ENCODE assay signal across 10 cellular contexts in the genomic region with DNA sequence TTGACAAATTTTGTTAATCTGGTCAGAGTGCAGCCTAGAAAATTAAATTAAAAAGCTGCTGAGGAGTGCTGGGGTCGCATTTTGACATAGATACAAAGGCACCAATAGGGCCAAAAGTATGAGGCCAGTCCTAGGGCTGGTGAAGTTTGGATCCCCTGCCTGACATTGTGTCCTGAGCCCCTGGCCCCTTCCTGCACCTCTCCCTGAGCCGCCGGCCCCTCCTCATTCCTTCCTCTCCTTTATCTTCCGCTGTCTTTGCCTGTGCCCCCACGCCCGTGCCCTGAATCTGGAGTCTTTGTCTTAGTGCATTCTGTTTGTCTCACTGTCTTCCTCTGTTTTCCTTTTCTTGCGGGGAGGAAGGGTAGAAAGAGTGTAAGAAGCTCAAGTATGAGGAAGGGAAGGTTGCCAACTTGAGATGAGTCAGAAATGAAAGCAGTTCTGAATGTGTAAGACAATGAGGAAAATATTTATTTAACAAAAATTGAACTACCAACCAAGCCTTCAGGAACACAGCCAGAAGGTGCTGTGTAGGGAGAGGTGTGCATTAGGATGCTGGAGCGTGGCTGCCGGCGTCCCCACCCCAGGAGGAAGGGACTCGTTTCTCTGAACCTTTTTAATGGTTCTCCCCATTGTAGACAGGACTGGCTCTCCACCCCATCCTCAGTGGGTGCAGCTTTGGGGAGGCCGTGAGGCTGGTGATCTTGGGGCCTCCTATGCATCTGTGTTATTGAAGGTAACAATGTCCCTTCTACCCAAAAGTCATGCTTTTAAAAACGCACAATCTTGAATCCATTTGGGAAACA.
DNase-seq lines count a peak whose midpoint lies in the region; ATAC-seq and TF ChIP-seq lines count a peak whose summit lies in the region.
"Had no signal": no experiment of that assay in that cellular context is flagged by ENCODE, and none has a peak within 500 bp of the region (broad histone marks: within the 10 kb centered on the region; RNA-seq: fewer than 3 reads in every experiment).

No MANE protein-coding gene starts in this region.

- intact Hi-C loops in IMR-90 (cut with micrococcal nuclease): loop anchor here (5.0 kb wide), 1 partner anchor 315 kb away; no protein-coding TSS in a partner anchor

- H2AK5ac ChIP-seq in IMR-90 (ENCODE audit: low read depth, low read length): peak overlapping the region; percentile 51

- peak overlapping the region; percentile 38; the same call in 1 of the 2 replicates for H2BK20ac ChIP-seq in IMR-90 (ENCODE audit: low read depth, low read length)

- H2BK5ac ChIP-seq in IMR-90 (ENCODE audit: low read depth, low read length, poor library complexity, severe bottlenecking): peak overlapping the region; percentile 73

- H4K20me1 ChIP-seq in IMR-90 (ENCODE audit: insufficient read depth, low read length): no peaks in the 10 kb centered on the region; the same call in 1 of the 2 replicates

- H3K4me1 ChIP-seq in IMR-90 (ENCODE audit: control insufficient read depth, insufficient read depth, low read length): peaks cover 24% of the 10 kb centered on the region

- H2AFZ ChIP-seq in IMR-90 (replicated peaks; ENCODE audit: low read length, poor library complexity): peak overlapping the region; percentile 81

- H3K9ac ChIP-seq in IMR-90 (ENCODE audit: low read depth, low read length): peak overlapping the region; percentile 56

- no peak overlapping the region for H3K4me3 ChIP-seq in IMR-90 (ENCODE audit: insufficient read depth, low read depth, low read length)

- H3K4me1 Mint-ChIP-seq in endothelial cell (ENCODE audit: unreplicated experiment) (peaks cover 39% of the 10 kb centered on the region), nephron progenitor cell (peaks cover 40% of the 10 kb centered on the region)

- H3K4me3 Mint-ChIP-seq in endothelial cell (ENCODE audit: unreplicated experiment) (peak overlapping the region; percentile 51), nephron progenitor cell (no peak overlapping the region)

- peak overlapping the region; percentile 96 for H4K5ac ChIP-seq in IMR-90 (ENCODE audit: low read depth, low read length)

- H3K18ac ChIP-seq in IMR-90 (ENCODE audit: low read depth, low read length): peak overlapping the region; percentile 88

- H3K36me3 ChIP-seq in IMR-90 (ENCODE audit: control insufficient read depth, insufficient read depth, low read length): no peaks in the 10 kb centered on the region

- peaks cover 3% of the 10 kb centered on the region for H3K36me3 Mint-ChIP-seq in endothelial cell (ENCODE audit: low read depth, unreplicated experiment)
- peaks cover 3% of the 10 kb centered on the region for H3K36me3 Mint-ChIP-seq in nephron progenitor cell (ENCODE audit: low read depth)

- H3K27me3 Mint-ChIP-seq in endothelial cell (ENCODE audit: unreplicated experiment): no peaks in the 10 kb centered on the region
- no peaks in the 10 kb centered on the region for H3K27me3 Mint-ChIP-seq in nephron progenitor cell (ENCODE audit: low read depth, poor library complexity)

- peak overlapping the region; percentile 62 for H2AK9ac ChIP-seq in IMR-90 (replicated peaks; ENCODE audit: low read depth, low read length, poor library complexity)

- no peaks in the 10 kb centered on the region for H3K9me3 ChIP-seq in IMR-90 (ENCODE audit: control insufficient read depth, insufficient read depth, low read length)

- H3K27ac ChIP-seq in IMR-90 (ENCODE audit: insufficient read depth, low read length): peak overlapping the region; percentile 84

- POLR2A ChIA-PET in IMR-90 (lab: Charles Lee; ENCODE audit: unreplicated experiment): interaction anchor here (0.6 kb wide), 2 partner anchors 19 to 72 kb away, joined by 3 to 4 read pairs; no protein-coding TSS in a partner anchor
- POLR2A ChIA-PET in HEK293T (lab: Yijun Ruan, JAX): no interaction called here

- CTCF ChIA-PET in IMR-90 (lab: Yijun Ruan, JAX) (interaction anchor here (1.5 kb wide), 1 partner anchor 134 kb away, joined by 4 read pairs; a partner anchor contains a TSS), HEK293T (lab: Yijun Ruan, JAX) (no interaction called here)

- peak overlapping the region; percentile 16 to 71 for H4K8ac ChIP-seq in IMR-90 (ENCODE audit: low read depth in 2 of 2, low read length in 2 of 2)

- H2BK15ac ChIP-seq in IMR-90 (ENCODE audit: low read depth, low read length): peak overlapping the region; percentile 12; the same call in 2 of the 3 replicates

- no peaks in the 10 kb centered on the region for H3K79me1 ChIP-seq in IMR-90 (ENCODE audit: low read depth in 1 of 2, low read length in 2 of 2)

- H3K9me3 Mint-ChIP-seq in endothelial cell (ENCODE audit: unreplicated experiment) (no peaks in the 10 kb centered on the region), nephron progenitor cell (no peaks in the 10 kb centered on the region)

- no peak overlapping the region; the same call in 1 of the 2 replicates for H3K56ac ChIP-seq in IMR-90 (ENCODE audit: extremely low read depth, insufficient read depth, low read length)

- no peak for TF ChIP-seq POLR2A in IMR-90 (IDR thresholded peaks at IDR 0.05; ENCODE audit: low read depth, low read length)

- H4K91ac ChIP-seq in IMR-90 (ENCODE audit: insufficient read depth, low read depth, low read length): peak overlapping the region; percentile 73

- no peaks in the 10 kb centered on the region for H3K9me1 ChIP-seq in IMR-90 (ENCODE audit: insufficient read depth, low read length)

- WGBS in IMR-90 (ENCODE audit: extremely low coverage in 2 of 2, insufficient read length in 1 of 2), 2 experiments: no CpG with 5 or more reads among the region's 13 CpGs

- dilution Hi-C loops in IMR-90 (cut with HindIII; ENCODE audit: low sequenced_read_pairs, unreplicated experiment): no loop called here

- in situ Hi-C loops in IMR-90 (cut with MboI; ENCODE audit: low sequenced_read_pairs): no loop called here

- H3K27me3 ChIP-seq in IMR-90 (ENCODE audit: control insufficient read depth, insufficient read depth, low read length): peaks cover 3% of the 10 kb centered on the region

- no TSS peak for BruUV-seq in IMR-90 (replicated peaks; lab: Mats Ljungman, UMichigan)

- ATAC-seq in IMR-90 (ENCODE audit: low read depth) (peak; percentile 87), GM21723 (IDR thresholded peaks at IDR 0.05; ENCODE audit: unreplicated experiment) (no peak)

- TF ChIP-seq CTCF in IMR-90 (conservative IDR thresholded peaks at IDR 0.05; ENCODE audit: low read depth, low read length) (no peak), endothelial cell (IDR thresholded peaks at IDR 0.05; ENCODE audit: unreplicated experiment) (no peak), nephron progenitor cell (IDR thresholded peaks at IDR 0.05) (no peak)

- TF ChIP-seq RAD21 in IMR-90 (IDR thresholded peaks at IDR 0.05; ENCODE audit: low read length): no peak

- peak overlapping the region; percentile 27 for H2BK120ac ChIP-seq in IMR-90 (ENCODE audit: low read depth, low read length)

- peak overlapping the region; percentile 42; the same call in 1 of the 2 replicates for H3K14ac ChIP-seq in IMR-90 (replicated peaks; ENCODE audit: low read depth, low read length)

- H3K4ac ChIP-seq in IMR-90 (ENCODE audit: low read depth, low read length): peak overlapping the region; percentile 53

- H3K4me2 ChIP-seq in IMR-90 (ENCODE audit: low read depth, low read length): peak overlapping the region; percentile 67

- DNase-seq in AG08395 (ENCODE audit: low spot score) (peak; percentile 84), IMR-90 (peak; percentile 95), endothelial cell (ENCODE audit: low spot score) (no peak), nephron progenitor cell (no peak), HEK293T (ENCODE audit: extremely low spot score) (no peak), NCI-H526 (lab: John Stamatoyannopoulos, UW) (no peak)
- DNase-seq in stimulated activated naive CD4-positive, alpha-beta T cell treated with Interleukin-2 at 50 U/mL for 16 hours (lab: John Stamatoyannopoulos, UW): no peak
- DNase-seq: activated CD4-positive, alpha-beta T cell treated with anti-CD3 and anti-CD28 coated beads, Interleukin-2, amount 50 U/mL, for 4 hours; DND-41 had no signal

- H3K27ac Mint-ChIP-seq in endothelial cell (ENCODE audit: unreplicated experiment) (peak overlapping the region; percentile 74), nephron progenitor cell (peak overlapping the region; percentile 17)

- no peak overlapping the region for H3K23ac ChIP-seq in IMR-90 (ENCODE audit: low read depth, low read length)

TF ChIP-seq in IMR-90, 13 proteins besides CTCF, POLR2A, EP300 and RAD21:
- TF ChIP-seq, protein P1, sequence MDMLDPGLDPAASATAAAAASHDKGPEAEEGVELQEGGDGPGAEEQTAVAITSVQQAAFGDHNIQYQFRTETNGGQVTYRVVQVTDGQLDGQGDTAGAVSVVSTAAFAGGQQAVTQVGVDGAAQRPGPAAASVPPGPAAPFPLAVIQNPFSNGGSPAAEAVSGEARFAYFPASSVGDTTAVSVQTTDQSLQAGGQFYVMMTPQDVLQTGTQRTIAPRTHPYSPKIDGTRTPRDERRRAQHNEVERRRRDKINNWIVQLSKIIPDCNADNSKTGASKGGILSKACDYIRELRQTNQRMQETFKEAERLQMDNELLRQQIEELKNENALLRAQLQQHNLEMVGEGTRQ (IDR thresholded peaks at IDR 0.05; ENCODE audit: low read depth, low read length): no peak
- peak; percentile 38; the same call in 1 of the 2 replicates for TF ChIP-seq FOS (IDR thresholded peaks at IDR 0.05; ENCODE audit: low read depth, low read length)

TF ChIP-seq in HEK293T, 16 proteins besides CTCF, POLR2A, EP300 and RAD21:
- no peak for TF ChIP-seq FOXK2 (IDR thresholded peaks at IDR 0.05)
- no peak for TF ChIP-seq ARNT (IDR thresholded peaks at IDR 0.05)
- TF ChIP-seq BHLHE40 (IDR thresholded peaks at IDR 0.05; ENCODE audit: borderline replicate concordance): no peak
- no peak for TF ChIP-seq CTBP1 (IDR thresholded peaks at IDR 0.05; ENCODE audit: borderline replicate concordance)
- TF ChIP-seq, protein P2, sequence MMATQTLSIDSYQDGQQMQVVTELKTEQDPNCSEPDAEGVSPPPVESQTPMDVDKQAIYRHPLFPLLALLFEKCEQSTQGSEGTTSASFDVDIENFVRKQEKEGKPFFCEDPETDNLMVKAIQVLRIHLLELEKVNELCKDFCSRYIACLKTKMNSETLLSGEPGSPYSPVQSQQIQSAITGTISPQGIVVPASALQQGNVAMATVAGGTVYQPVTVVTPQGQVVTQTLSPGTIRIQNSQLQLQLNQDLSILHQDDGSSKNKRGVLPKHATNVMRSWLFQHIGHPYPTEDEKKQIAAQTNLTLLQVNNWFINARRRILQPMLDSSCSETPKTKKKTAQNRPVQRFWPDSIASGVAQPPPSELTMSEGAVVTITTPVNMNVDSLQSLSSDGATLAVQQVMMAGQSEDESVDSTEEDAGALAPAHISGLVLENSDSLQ (IDR thresholded peaks at IDR 0.05): no peak
- TF ChIP-seq SP1 (IDR thresholded peaks at IDR 0.05): no peak
- no peak for TF ChIP-seq ZNF384 (IDR thresholded peaks at IDR 0.05)
- no peak for TF ChIP-seq LEF1 (IDR thresholded peaks at IDR 0.05; ENCODE audit: borderline replicate concordance)
- no peak for TF ChIP-seq NFRKB (IDR thresholded peaks at IDR 0.05)
- TF ChIP-seq L3MBTL2 (conservative IDR thresholded peaks at IDR 0.05): no peak
- no peak for TF ChIP-seq TARDBP (IDR thresholded peaks at IDR 0.05)

Comparison
In these comparisons a context has a peak if more than half of its experiments do, and no peak if none do; other contexts are left out.
1. DNase-seq: peak in AG08395 (single experiment) and IMR-90 (single experiment); none in endothelial cell (single experiment), nephron progenitor cell (single experiment), HEK293T (single experiment), NCI-H526 (0 of 2) and stimulated activated naive CD4-positive, alpha-beta T cell treated with Interleukin-2 at 50 U/mL for 16 hours (single experiment).